In genomic region chr4:183100298-183100599, GRCh38 we compare ENCODE assay signal across 8 cellular contexts. TPM values are rescaled to one million over a fixed set of nuclear protein-coding genes. Genes with fewer than 3 reads are reported as not detected.
A peak's percentile ranks its signal among the peaks of the same experiment; 100 is the strongest.
DNase-seq lines count a peak whose midpoint lies in the region; ATAC-seq and TF ChIP-seq lines count a peak whose summit lies in the region.

No MANE protein-coding gene starts in this region.

- no peaks in the 10 kb centered on the region for H3K9me3 Mint-ChIP-seq in dendritic cell treated with granulocyte-macrophage colony-stimulating factor and Interleukin-4, amounts not matched to agents 40 ng/mL and 50 ng/mL, for 4 days

- H3K36me3 ChIP-seq in cardiac muscle cell (no peaks in the 10 kb centered on the region), mucosa of stomach (ENCODE audit: control insufficient read depth, insufficient read depth, low read length) (no peaks in the 10 kb centered on the region), uterus (no peaks in the 10 kb centered on the region)

- peak overlapping the region; percentile 55 for H3K4me3 Mint-ChIP-seq in dendritic cell treated with granulocyte-macrophage colony-stimulating factor and Interleukin-4, amounts not matched to agents 40 ng/mL and 50 ng/mL, for 4 days

- H3K27me3 Mint-ChIP-seq in dendritic cell treated with granulocyte-macrophage colony-stimulating factor and Interleukin-4, amounts not matched to agents 40 ng/mL and 50 ng/mL, for 4 days, result peaks cover 41% of the 10 kb centered on the region

- H3K27me3 ChIP-seq in cardiac muscle cell (peaks cover 20% of the 10 kb centered on the region), mucosa of stomach (ENCODE audit: control insufficient read depth, insufficient read depth, low read length) (peaks cover 15% of the 10 kb centered on the region), uterus (no peaks in the 10 kb centered on the region)

- TF ChIP-seq CTCF in cardiac muscle cell (IDR thresholded peaks at IDR 0.05; ENCODE audit: low read depth, low read length) (no peak), uterus (IDR thresholded peaks at IDR 0.05) (no peak)

- DNase-seq in cardiac muscle cell (ENCODE audit: low read depth in 1 of 2, low spot score in 1 of 2) (no peak), Right ventricle myocardium superior (no peak), uterus (no peak), ureter (ENCODE audit: low spot score) (no peak), NCI-H1417 treated with DMSO at 0.1 percent for 48 hours (lab: John Stamatoyannopoulos, UW) (no peak)

- peak overlapping the region; percentile 91 for H3K9ac ChIP-seq in mucosa of stomach (ENCODE audit: low read length)

- H3K36me3 Mint-ChIP-seq in dendritic cell treated with granulocyte-macrophage colony-stimulating factor and Interleukin-4, amounts not matched to agents 40 ng/mL and 50 ng/mL, for 4 days (ENCODE audit: low read depth), result no peaks in the 10 kb centered on the region

- intact Hi-C loops in Right ventricle myocardium superior (cut with DNase I), result no loop called here
- intact Hi-C loops in dendritic cell treated with granulocyte-macrophage colony-stimulating factor and Interleukin-4, amounts not matched to agents 40 ng/mL and 50 ng/mL, for 4 days (cut with micrococcal nuclease), result loop anchor here (10.0 kb wide), 1 partner anchor 95 kb away; no protein-coding TSS in a partner anchor
- intact Hi-C loops in uterus (cut with DNase I; ENCODE audit: low total_unique reads), result no loop called here

- no peak overlapping the region for H3K27ac ChIP-seq in cardiac muscle cell
- peak overlapping the region; percentile 92 to 98 for H3K27ac ChIP-seq in uterus

- no peaks in the 10 kb centered on the region for H3K9me3 ChIP-seq in cardiac muscle cell (ENCODE audit: low read depth)
- no peaks in the 10 kb centered on the region for H3K9me3 ChIP-seq in mucosa of stomach (ENCODE audit: control insufficient read depth, low read length)
- no peaks in the 10 kb centered on the region for H3K9me3 ChIP-seq in uterus

- no peak overlapping the region for H3K27ac Mint-ChIP-seq in dendritic cell treated with granulocyte-macrophage colony-stimulating factor and Interleukin-4, amounts not matched to agents 40 ng/mL and 50 ng/mL, for 4 days

- ATAC-seq in Right ventricle myocardium superior (ENCODE audit: poor library complexity) (no peak), HG03432 (IDR thresholded peaks at IDR 0.05; ENCODE audit: unreplicated experiment) (no peak)

- no peak for TF ChIP-seq POLR2A in uterus (IDR thresholded peaks at IDR 0.05)

- peaks cover 6% of the 10 kb centered on the region for H3K4me1 Mint-ChIP-seq in dendritic cell treated with granulocyte-macrophage colony-stimulating factor and Interleukin-4, amounts not matched to agents 40 ng/mL and 50 ng/mL, for 4 days (ENCODE audit: low read depth)

- peaks cover 13% of the 10 kb centered on the region for H3K4me1 ChIP-seq in cardiac muscle cell (ENCODE audit: low read depth)
- peaks cover 19% of the 10 kb centered on the region for H3K4me1 ChIP-seq in mucosa of stomach (ENCODE audit: control insufficient read depth, insufficient read depth, low read length)
- H3K4me1 ChIP-seq in uterus, result no peaks in the 10 kb centered on the region

- H3K4me3 ChIP-seq in cardiac muscle cell, result peak overlapping the region; percentile 71
- peak overlapping the region; percentile 35 for H3K4me3 ChIP-seq in mucosa of stomach (ENCODE audit: low read length)
- peak overlapping the region; percentile 59 to 90 for H3K4me3 ChIP-seq in uterus

RNA-seq across cellular contexts. Expression of gene WWC2, which starts 1.2 kb away (rescaled TPM):
- 14.3 and 30.2 TPM in 2 replicates for total RNA-seq in cardiac muscle cell
- polyA plus RNA-seq in cardiac muscle cell, result 18.8 and 24.3 TPM in 2 replicates
- total RNA-seq in Right ventricle myocardium superior, result 34.4 TPM
- 10 to 100 TPM; 26.9 to 45.9 (median 41.4) TPM for total RNA-seq in uterus
- total RNA-seq in ureter, result 32.2 TPM
